In genomic region chr5:62001640-62002039, GRCh38 we compare ENCODE assay signal across 20 cellular contexts.
DNase-seq lines count a peak whose midpoint lies in the region; ATAC-seq, FAIRE-seq and TF ChIP-seq lines count a peak whose summit lies in the region.
"Had no signal": no experiment of that assay in that cellular context is flagged by ENCODE, and none has a peak within 500 bp of the region (broad histone marks: within the 10 kb centered on the region; RNA-seq: fewer than 3 reads in every experiment).

No MANE protein-coding gene starts in this region.

- H2AK5ac ChIP-seq in H9 (ENCODE audit: insufficient read length, low read length), result no peak overlapping the region

- H3K9ac ChIP-seq in PC-3 (ENCODE audit: low read length), result no peak overlapping the region
- H3K9ac ChIP-seq in keratinocyte (ENCODE audit: control insufficient read depth, extremely low read depth, insufficient read depth, low read length), result no peak overlapping the region
- H3K9ac ChIP-seq in H9 (ENCODE audit: extremely low read depth, insufficient read length, low read length), result no peak overlapping the region
- H3K9ac ChIP-seq: BLaER1, SK-N-SH had no signal

- ATAC-seq in PC-3 (no peak), GM21528 (IDR thresholded peaks at IDR 0.05; ENCODE audit: low FRiP score, unreplicated experiment) (no peak)

- dilution Hi-C loops in keratinocyte (cut with MboI; ENCODE audit: extremely low pct_ligation_motif_present, low sequenced_read_pairs), result no loop called here

- H3K4me1 ChIP-seq in PC-3 (ENCODE audit: insufficient read depth, low read length) (no peaks in the 10 kb centered on the region), keratinocyte (ENCODE audit: control insufficient read depth, extremely low read depth, insufficient read depth, low read length) (peaks cover 48% of the 10 kb centered on the region), H9 (ENCODE audit: insufficient read depth, low read length) (no peaks in the 10 kb centered on the region)
- H3K4me1 ChIP-seq: BLaER1 had no signal

- no peak overlapping the region for H3K4me3 Mint-ChIP-seq in H9
- no peak overlapping the region for H3K4me3 Mint-ChIP-seq in activated CD4-positive, alpha-beta T cell treated with anti-CD3 and anti-CD28 coated beads, Interleukin-2, amount 10 ng/mL, durations not matched to agents 7 days and 5 days
- H3K4me3 Mint-ChIP-seq: CD4-positive, alpha-beta memory T cell had no signal

- H3F3A ChIP-seq in PC-3 (ENCODE audit: low read length, unreplicated experiment), result no peaks in the 10 kb centered on the region

- no peak overlapping the region for H3K4ac ChIP-seq in H9 (ENCODE audit: low read depth, low read length)

- H2BK15ac ChIP-seq in H9 (ENCODE audit: low read depth, low read length), result no peak overlapping the region

- no peaks in the 10 kb centered on the region for H3K9me3 Mint-ChIP-seq in H9
- H3K9me3 Mint-ChIP-seq in activated CD4-positive, alpha-beta T cell treated with anti-CD3 and anti-CD28 coated beads, Interleukin-2, amount 10 ng/mL, durations not matched to agents 7 days and 5 days, result no peaks in the 10 kb centered on the region

- H3K23ac ChIP-seq in H9 (ENCODE audit: insufficient read length, low read depth, low read length), result no peak overlapping the region

- no peak for TF ChIP-seq CTCF in PC-3 (conservative IDR thresholded peaks at IDR 0.05; ENCODE audit: low read depth, low read length)
- TF ChIP-seq CTCF in bronchial epithelial cell (IDR thresholded peaks at IDR 0.05; ENCODE audit: insufficient read depth, low read length, severe bottlenecking), result no peak
- no peak for TF ChIP-seq CTCF in keratinocyte (optimal IDR thresholded peaks at IDR 0.05 in 1 of 3, IDR thresholded peaks at IDR 0.05 in 1 of 3, conservative IDR thresholded peaks at IDR 0.05 in 1 of 3; ENCODE audit: extremely low read depth in 1 of 3, insufficient read depth in 2 of 3, low read length in 3 of 3)
- no peak for TF ChIP-seq CTCF in H9 (conservative IDR thresholded peaks at IDR 0.05)

- H3K79me2 ChIP-seq in PC-3 (ENCODE audit: low read length), result no peaks in the 10 kb centered on the region
- no peaks in the 10 kb centered on the region for H3K79me2 ChIP-seq in keratinocyte (ENCODE audit: control insufficient read depth, insufficient read depth, low read length)
- no peaks in the 10 kb centered on the region for H3K79me2 ChIP-seq in H9 (ENCODE audit: insufficient read depth, low read length)

- H3K4me1 Mint-ChIP-seq in H9, result peaks cover 0 to 5% of the 10 kb centered on the region in 2 experiments; a peak in 2 of 4 replicates
- H3K4me1 Mint-ChIP-seq in activated CD4-positive, alpha-beta T cell treated with anti-CD3 and anti-CD28 coated beads, Interleukin-2, amount 10 ng/mL, durations not matched to agents 7 days and 5 days, result no peaks in the 10 kb centered on the region
- H3K4me1 Mint-ChIP-seq: CD4-positive, alpha-beta memory T cell had no signal

- H3K36me3 ChIP-seq in PC-3 (ENCODE audit: low read depth, low read length) (no peaks in the 10 kb centered on the region), bronchial epithelial cell (ENCODE audit: control insufficient read depth, insufficient read depth, low read length) (no peaks in the 10 kb centered on the region), keratinocyte (ENCODE audit: control insufficient read depth in 2 of 2, extremely low read depth in 1 of 2, insufficient read depth in 2 of 2, low read length in 2 of 2) (no peaks in the 10 kb centered on the region)
- H3K36me3 ChIP-seq: BLaER1 had no signal

- no peaks in the 10 kb centered on the region for H3K27me3 Mint-ChIP-seq in H9 (ENCODE audit: low read depth)
- peaks cover 4% of the 10 kb centered on the region for H3K27me3 Mint-ChIP-seq in activated CD4-positive, alpha-beta T cell treated with anti-CD3 and anti-CD28 coated beads, Interleukin-2, amount 10 ng/mL, durations not matched to agents 7 days and 5 days

- H3K4me2 ChIP-seq in PC-3 (ENCODE audit: low read length) (no peak overlapping the region), keratinocyte (ENCODE audit: control insufficient read depth, extremely low read depth, insufficient read depth, low read depth, low read length) (peak overlapping the region; percentile 31), H9 (ENCODE audit: insufficient read depth, insufficient read length, low read length) (no peak overlapping the region)
- H3K4me2 ChIP-seq: BLaER1, SK-N-SH had no signal

- no peaks in the 10 kb centered on the region for H3K9me3 ChIP-seq in PC-3 (ENCODE audit: low read length)
- no peaks in the 10 kb centered on the region for H3K9me3 ChIP-seq in keratinocyte (ENCODE audit: control insufficient read depth, low read depth, low read length)
- H3K9me3 ChIP-seq in H9 (ENCODE audit: control insufficient read depth, low read depth, low read length), result no peaks in the 10 kb centered on the region
- H3K9me3 ChIP-seq: BLaER1, SK-N-SH had no signal

- no peak overlapping the region for H4K91ac ChIP-seq in H9 (ENCODE audit: insufficient read length, low read depth, low read length)

- H3K36me3 Mint-ChIP-seq in H9 (ENCODE audit: insufficient read depth in 1 of 3, low read depth in 3 of 3), result no peaks in the 10 kb centered on the region
- no peaks in the 10 kb centered on the region for H3K36me3 Mint-ChIP-seq in activated CD4-positive, alpha-beta T cell treated with anti-CD3 and anti-CD28 coated beads, Interleukin-2, amount 10 ng/mL, durations not matched to agents 7 days and 5 days (ENCODE audit: low read depth)
- H3K36me3 Mint-ChIP-seq: CD4-positive, alpha-beta memory T cell had no signal

- DNase-seq in PC-3 (peak; percentile 42), bronchial epithelial cell (ENCODE audit: low read depth) (peak; percentile 96), keratinocyte (ENCODE audit: low read depth, low spot score) (peak; percentile 64), renal cortical epithelial cell (ENCODE audit: low read depth) (peak; percentile 60), H9 (no peak)
- DNase-seq in activated CD4-positive, alpha-beta T cell treated with anti-CD3 and anti-CD28 coated beads, Interleukin-2, amount 10 ng/mL, durations not matched to agents 7 days and 5 days, result no peak
- DNase-seq: CD4-positive, alpha-beta memory T cell; DMS153; Kasumi-1; NCI-H1694; NCI-H2081 treated with DMSO at 0.1 percent for 48 hours; NCI-H446 treated with DMSO at 0.1 percent for 48 hours; NCI-H526 treated with DMSO at 0.1 percent for 48 hours; OCI-M1; SIG-M5; SK-N-SH had no signal

- no peaks in the 10 kb centered on the region for H3K9me1 ChIP-seq in keratinocyte (ENCODE audit: control insufficient read depth, extremely low read depth, insufficient read depth, low read length)

- H2BK12ac ChIP-seq in H9 (ENCODE audit: insufficient read length, low read depth, low read length), result no peak overlapping the region

- POLR2A ChIA-PET in PC-3 (lab: Charles Lee; ENCODE audit: unreplicated experiment), result no interaction called here
- POLR2A ChIA-PET in activated CD4-positive, alpha-beta T cell treated with anti-CD3 and anti-CD28 coated beads, Interleukin-2, amount 10 ng/mL, durations not matched to agents 7 days and 5 days (lab: Charles Lee), result no interaction called here

- BruUV-seq in PC-3 (replicated peaks; lab: Mats Ljungman, UMichigan), result no TSS peak

- no peak overlapping the region for H3K14ac ChIP-seq in H9 (ENCODE audit: insufficient read depth, low read length)

- H3K27ac Mint-ChIP-seq in H9, result no peak overlapping the region
- H3K27ac Mint-ChIP-seq in activated CD4-positive, alpha-beta T cell treated with anti-CD3 and anti-CD28 coated beads, Interleukin-2, amount 10 ng/mL, durations not matched to agents 7 days and 5 days, result no peak overlapping the region
- H3K27ac Mint-ChIP-seq: CD4-positive, alpha-beta memory T cell had no signal

- no peak overlapping the region for H3T11ph ChIP-seq in H9 (ENCODE audit: low read length)

- no peak overlapping the region for H2BK20ac ChIP-seq in H9 (ENCODE audit: low read depth, low read length, poor library complexity, severe bottlenecking)

- no peak overlapping the region for H3K27ac ChIP-seq in PC-3 (ENCODE audit: low read length)
- peak overlapping the region; percentile 32 for H3K27ac ChIP-seq in keratinocyte (ENCODE audit: control insufficient read depth, insufficient read depth, low read length)
- no peak overlapping the region for H3K27ac ChIP-seq in H9 (ENCODE audit: insufficient read length, low read depth, low read length)
- H3K27ac ChIP-seq: BLaER1 had no signal

- H3K9me2 ChIP-seq in PC-3 (replicated peaks; ENCODE audit: low read length), result no peaks in the 10 kb centered on the region
- H3K9me2 ChIP-seq: SK-N-SH had no signal

- no peak overlapping the region for H4K8ac ChIP-seq in H9 (replicated peaks; ENCODE audit: insufficient read length, low read depth, low read length)

- CTCF ChIA-PET in PC-3 (lab: Charles Lee), result no interaction called here
- CTCF ChIA-PET in activated CD4-positive, alpha-beta T cell treated with anti-CD3 and anti-CD28 coated beads, Interleukin-2, amount 10 ng/mL, durations not matched to agents 7 days and 5 days (lab: Charles Lee), result interaction anchor here (0.6 kb wide), 1 partner anchor 1102 kb away, joined by 3 read pairs; no protein-coding TSS in a partner anchor

- no peaks in the 10 kb centered on the region for H3K79me1 ChIP-seq in H9 (ENCODE audit: insufficient read depth, low read depth, low read length, poor library complexity, severe bottlenecking)

- intact Hi-C loops in PC-3 (cut with micrococcal nuclease), result no loop called here

- no peak overlapping the region for H2BK120ac ChIP-seq in H9 (ENCODE audit: low read depth, low read length, poor library complexity, severe bottlenecking)

- H3K18ac ChIP-seq in H9 (ENCODE audit: insufficient read length, low read depth, low read length), result no peak overlapping the region

- peaks cover 19% of the 10 kb centered on the region for H3K27me3 ChIP-seq in PC-3 (ENCODE audit: low read length)
- no peaks in the 10 kb centered on the region for H3K27me3 ChIP-seq in bronchial epithelial cell (ENCODE audit: control insufficient read depth, insufficient read depth, low read length)
- H3K27me3 ChIP-seq in keratinocyte (ENCODE audit: control insufficient read depth, extremely low read depth, insufficient read depth, low read length), result no peaks in the 10 kb centered on the region
- no peaks in the 10 kb centered on the region; the same call in 1 of the 2 replicates for H3K27me3 ChIP-seq in H9 (ENCODE audit: insufficient read depth, low read length)
- H3K27me3 ChIP-seq: BLaER1 had no signal

- no peak overlapping the region for H3K4me3 ChIP-seq in PC-3 (ENCODE audit: low read length)
- H3K4me3 ChIP-seq in bronchial epithelial cell (ENCODE audit: low read depth, low read length), result no peak overlapping the region
- H3K4me3 ChIP-seq in keratinocyte (ENCODE audit: control insufficient read depth in 2 of 3, extremely low read depth in 1 of 3, insufficient read depth in 2 of 3, low read depth in 1 of 3, low read length in 3 of 3), result no peak overlapping the region
- H3K4me3 ChIP-seq: BLaER1 had no signal

- H2BK5ac ChIP-seq in H9 (ENCODE audit: insufficient read length, low read length), result no peak overlapping the region

- no peak overlapping the region for H4K5ac ChIP-seq in H9 (ENCODE audit: insufficient read length, low read depth, low read length)

- H3K23me2 ChIP-seq in H9 (ENCODE audit: insufficient read length, low read depth, low read length, poor library complexity, severe bottlenecking), result no peaks in the 10 kb centered on the region

- H4K20me1 ChIP-seq in PC-3 (ENCODE audit: low read length) (no peaks in the 10 kb centered on the region), keratinocyte (ENCODE audit: control insufficient read depth, extremely low read depth, insufficient read depth, low read length) (no peaks in the 10 kb centered on the region), H9 (ENCODE audit: control insufficient read depth, insufficient read depth, insufficient read length) (no peaks in the 10 kb centered on the region)
- H4K20me1 ChIP-seq: BLaER1 had no signal

- H2AFZ ChIP-seq in PC-3 (ENCODE audit: low read length), result no peak overlapping the region
- no peak overlapping the region for H2AFZ ChIP-seq in keratinocyte (ENCODE audit: control insufficient read depth, low read length)
- no peak overlapping the region for H2AFZ ChIP-seq in H9 (ENCODE audit: low read length)

- FAIRE-seq in bronchial epithelial cell (lab: Jason Lieb, UNC), result no peak
- FAIRE-seq in keratinocyte (lab: Jason Lieb, UNC), result peak; percentile 94
- FAIRE-seq: GM18507, H1 had no signal

- WGBS in H9 (ENCODE audit: extremely low coverage, insufficient read length, low lambda C conversion rate), result no CpG with 5 or more reads among the region's 1 CpG

- H3K56ac ChIP-seq in H9 (ENCODE audit: insufficient read length, low read depth, low read length), result no peak overlapping the region

Comparison
In these comparisons a context has a peak if more than half of its experiments do, and no peak if none do; other contexts are left out.
1. DNase-seq: peak in PC-3 (single experiment), bronchial epithelial cell (single experiment), keratinocyte (single experiment) and renal cortical epithelial cell (single experiment); none in H9 (single experiment) and activated CD4-positive, alpha-beta T cell treated with anti-CD3 and anti-CD28 coated beads, Interleukin-2, amount 10 ng/mL, durations not matched to agents 7 days and 5 days (single experiment).